1 cellular context compared by ENCODE assay signal in the genomic region with DNA sequence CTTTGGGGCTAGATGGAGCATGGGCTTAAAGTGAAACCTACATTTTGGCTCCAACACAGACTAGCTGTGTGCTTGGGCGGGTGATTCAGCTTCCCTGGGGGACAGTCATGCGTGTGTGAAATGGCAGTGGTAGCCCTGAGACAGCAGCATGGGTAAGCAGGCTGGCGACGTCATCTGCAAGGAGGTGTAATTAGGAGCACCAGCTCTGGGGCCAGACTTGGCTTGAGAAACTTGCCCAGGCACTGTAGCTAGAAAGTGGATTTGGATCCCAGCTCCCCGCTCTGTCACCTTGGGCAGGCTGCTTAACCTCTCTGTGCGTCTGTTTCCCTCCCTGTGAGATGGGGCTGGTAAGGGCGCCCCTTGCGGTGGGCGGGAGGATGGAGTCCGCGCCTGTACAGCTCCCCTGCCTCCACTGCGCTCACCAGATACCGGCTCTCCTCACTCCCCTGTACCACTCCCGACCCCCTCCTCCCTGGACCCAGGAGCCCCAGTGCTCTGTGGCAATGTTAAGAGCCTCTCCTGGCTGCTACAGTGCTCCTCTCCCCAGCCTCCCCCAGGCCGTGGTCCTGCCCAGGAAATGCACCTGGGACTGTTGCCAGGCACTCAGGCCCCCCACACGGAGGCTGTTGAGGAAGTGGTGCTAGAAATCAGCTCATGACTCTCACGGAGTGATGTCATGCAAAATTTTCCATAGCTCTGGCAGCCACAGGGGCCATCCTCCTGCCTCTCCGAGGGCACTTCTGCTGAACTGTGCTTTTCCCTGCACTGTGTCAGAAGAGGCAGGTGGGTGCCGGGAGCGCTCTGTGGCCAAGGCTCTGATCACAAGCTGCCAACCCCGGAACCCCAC.
A peak's percentile ranks its signal among the peaks of the same experiment; 100 is the strongest.
TF ChIP-seq lines count a peak whose summit lies in the region.

No MANE protein-coding gene starts in this region.

TF ChIP-seq in HepG2, 621 proteins besides CTCF, POLR2A, EP300 and RAD21 (continued from another document and continues in another):
- TF ChIP-seq, protein P1, sequence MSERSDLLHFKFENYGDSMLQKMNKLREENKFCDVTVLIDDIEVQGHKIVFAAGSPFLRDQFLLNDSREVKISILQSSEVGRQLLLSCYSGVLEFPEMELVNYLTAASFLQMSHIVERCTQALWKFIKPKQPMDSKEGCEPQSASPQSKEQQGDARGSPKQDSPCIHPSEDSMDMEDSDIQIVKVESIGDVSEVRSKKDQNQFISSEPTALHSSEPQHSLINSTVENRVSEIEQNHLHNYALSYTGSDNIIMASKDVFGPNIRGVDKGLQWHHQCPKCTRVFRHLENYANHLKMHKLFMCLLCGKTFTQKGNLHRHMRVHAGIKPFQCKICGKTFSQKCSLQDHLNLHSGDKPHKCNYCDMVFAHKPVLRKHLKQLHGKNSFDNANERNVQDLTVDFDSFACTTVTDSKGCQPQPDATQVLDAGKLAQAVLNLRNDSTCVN (CRISPR knock-in tag; IDR thresholded peaks at IDR 0.05; ENCODE audit: borderline replicate concordance) = no peak; the same call in 1 of the 2 replicates
- TF ChIP-seq, protein P2, sequence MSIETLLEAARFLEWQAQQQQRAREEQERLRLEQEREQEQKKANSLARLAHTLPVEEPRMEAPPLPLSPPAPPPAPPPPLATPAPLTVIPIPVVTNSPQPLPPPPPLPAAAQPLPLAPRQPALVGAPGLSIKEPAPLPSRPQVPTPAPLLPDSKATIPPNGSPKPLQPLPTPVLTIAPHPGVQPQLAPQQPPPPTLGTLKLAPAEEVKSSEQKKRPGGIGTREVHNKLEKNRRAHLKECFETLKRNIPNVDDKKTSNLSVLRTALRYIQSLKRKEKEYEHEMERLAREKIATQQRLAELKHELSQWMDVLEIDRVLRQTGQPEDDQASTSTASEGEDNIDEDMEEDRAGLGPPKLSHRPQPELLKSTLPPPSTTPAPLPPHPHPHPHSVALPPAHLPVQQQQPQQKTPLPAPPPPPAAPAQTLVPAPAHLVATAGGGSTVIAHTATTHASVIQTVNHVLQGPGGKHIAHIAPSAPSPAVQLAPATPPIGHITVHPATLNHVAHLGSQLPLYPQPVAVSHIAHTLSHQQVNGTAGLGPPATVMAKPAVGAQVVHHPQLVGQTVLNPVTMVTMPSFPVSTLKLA (IDR thresholded peaks at IDR 0.05) = no peak
- TF ChIP-seq, protein P3, sequence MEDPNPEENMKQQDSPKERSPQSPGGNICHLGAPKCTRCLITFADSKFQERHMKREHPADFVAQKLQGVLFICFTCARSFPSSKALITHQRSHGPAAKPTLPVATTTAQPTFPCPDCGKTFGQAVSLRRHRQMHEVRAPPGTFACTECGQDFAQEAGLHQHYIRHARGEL (CRISPR knock-in tag; IDR thresholded peaks at IDR 0.05) = no peak
- TF ChIP-seq, protein P4, sequence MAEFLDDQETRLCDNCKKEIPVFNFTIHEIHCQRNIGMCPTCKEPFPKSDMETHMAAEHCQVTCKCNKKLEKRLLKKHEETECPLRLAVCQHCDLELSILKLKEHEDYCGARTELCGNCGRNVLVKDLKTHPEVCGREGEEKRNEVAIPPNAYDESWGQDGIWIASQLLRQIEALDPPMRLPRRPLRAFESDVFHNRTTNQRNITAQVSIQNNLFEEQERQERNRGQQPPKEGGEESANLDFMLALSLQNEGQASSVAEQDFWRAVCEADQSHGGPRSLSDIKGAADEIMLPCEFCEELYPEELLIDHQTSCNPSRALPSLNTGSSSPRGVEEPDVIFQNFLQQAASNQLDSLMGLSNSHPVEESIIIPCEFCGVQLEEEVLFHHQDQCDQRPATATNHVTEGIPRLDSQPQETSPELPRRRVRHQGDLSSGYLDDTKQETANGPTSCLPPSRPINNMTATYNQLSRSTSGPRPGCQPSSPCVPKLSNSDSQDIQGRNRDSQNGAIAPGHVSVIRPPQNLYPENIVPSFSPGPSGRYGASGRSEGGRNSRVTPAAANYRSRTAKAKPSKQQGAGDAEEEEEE (CRISPR knock-in tag; IDR thresholded peaks at IDR 0.05; ENCODE audit: borderline replicate concordance) = no peak
- no peak for TF ChIP-seq ZNF12 (CRISPR knock-in tag; IDR thresholded peaks at IDR 0.05)
- TF ChIP-seq ZNF790 (CRISPR knock-in tag; IDR thresholded peaks at IDR 0.05; ENCODE audit: borderline replicate concordance) = no peak
- TF ChIP-seq, protein P5, sequence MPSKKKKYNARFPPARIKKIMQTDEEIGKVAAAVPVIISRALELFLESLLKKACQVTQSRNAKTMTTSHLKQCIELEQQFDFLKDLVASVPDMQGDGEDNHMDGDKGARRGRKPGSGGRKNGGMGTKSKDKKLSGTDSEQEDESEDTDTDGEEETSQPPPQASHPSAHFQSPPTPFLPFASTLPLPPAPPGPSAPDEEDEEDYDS (CRISPR knock-in tag; IDR thresholded peaks at IDR 0.05) = 0 out of 2 replicates have a peak, but pooled peaks have one; percentile 23
- TF ChIP-seq, protein P6, sequence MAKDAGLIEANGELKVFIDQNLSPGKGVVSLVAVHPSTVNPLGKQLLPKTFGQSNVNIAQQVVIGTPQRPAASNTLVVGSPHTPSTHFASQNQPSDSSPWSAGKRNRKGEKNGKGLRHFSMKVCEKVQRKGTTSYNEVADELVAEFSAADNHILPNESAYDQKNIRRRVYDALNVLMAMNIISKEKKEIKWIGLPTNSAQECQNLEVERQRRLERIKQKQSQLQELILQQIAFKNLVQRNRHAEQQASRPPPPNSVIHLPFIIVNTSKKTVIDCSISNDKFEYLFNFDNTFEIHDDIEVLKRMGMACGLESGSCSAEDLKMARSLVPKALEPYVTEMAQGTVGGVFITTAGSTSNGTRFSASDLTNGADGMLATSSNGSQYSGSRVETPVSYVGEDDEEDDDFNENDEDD (CRISPR knock-in tag; IDR thresholded peaks at IDR 0.05; ENCODE audit: borderline replicate concordance) = no peak
- TF ChIP-seq, protein P7, sequence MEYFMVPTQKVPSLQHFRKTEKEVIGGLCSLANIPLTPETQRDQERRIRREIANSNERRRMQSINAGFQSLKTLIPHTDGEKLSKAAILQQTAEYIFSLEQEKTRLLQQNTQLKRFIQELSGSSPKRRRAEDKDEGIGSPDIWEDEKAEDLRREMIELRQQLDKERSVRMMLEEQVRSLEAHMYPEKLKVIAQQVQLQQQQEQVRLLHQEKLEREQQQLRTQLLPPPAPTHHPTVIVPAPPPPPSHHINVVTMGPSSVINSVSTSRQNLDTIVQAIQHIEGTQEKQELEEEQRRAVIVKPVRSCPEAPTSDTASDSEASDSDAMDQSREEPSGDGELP (IDR thresholded peaks at IDR 0.05; ENCODE audit: borderline replicate concordance, low read depth) = no peak
- no peak for TF ChIP-seq ONECUT2 (CRISPR knock-in tag; IDR thresholded peaks at IDR 0.05)
- TF ChIP-seq, protein P8, sequence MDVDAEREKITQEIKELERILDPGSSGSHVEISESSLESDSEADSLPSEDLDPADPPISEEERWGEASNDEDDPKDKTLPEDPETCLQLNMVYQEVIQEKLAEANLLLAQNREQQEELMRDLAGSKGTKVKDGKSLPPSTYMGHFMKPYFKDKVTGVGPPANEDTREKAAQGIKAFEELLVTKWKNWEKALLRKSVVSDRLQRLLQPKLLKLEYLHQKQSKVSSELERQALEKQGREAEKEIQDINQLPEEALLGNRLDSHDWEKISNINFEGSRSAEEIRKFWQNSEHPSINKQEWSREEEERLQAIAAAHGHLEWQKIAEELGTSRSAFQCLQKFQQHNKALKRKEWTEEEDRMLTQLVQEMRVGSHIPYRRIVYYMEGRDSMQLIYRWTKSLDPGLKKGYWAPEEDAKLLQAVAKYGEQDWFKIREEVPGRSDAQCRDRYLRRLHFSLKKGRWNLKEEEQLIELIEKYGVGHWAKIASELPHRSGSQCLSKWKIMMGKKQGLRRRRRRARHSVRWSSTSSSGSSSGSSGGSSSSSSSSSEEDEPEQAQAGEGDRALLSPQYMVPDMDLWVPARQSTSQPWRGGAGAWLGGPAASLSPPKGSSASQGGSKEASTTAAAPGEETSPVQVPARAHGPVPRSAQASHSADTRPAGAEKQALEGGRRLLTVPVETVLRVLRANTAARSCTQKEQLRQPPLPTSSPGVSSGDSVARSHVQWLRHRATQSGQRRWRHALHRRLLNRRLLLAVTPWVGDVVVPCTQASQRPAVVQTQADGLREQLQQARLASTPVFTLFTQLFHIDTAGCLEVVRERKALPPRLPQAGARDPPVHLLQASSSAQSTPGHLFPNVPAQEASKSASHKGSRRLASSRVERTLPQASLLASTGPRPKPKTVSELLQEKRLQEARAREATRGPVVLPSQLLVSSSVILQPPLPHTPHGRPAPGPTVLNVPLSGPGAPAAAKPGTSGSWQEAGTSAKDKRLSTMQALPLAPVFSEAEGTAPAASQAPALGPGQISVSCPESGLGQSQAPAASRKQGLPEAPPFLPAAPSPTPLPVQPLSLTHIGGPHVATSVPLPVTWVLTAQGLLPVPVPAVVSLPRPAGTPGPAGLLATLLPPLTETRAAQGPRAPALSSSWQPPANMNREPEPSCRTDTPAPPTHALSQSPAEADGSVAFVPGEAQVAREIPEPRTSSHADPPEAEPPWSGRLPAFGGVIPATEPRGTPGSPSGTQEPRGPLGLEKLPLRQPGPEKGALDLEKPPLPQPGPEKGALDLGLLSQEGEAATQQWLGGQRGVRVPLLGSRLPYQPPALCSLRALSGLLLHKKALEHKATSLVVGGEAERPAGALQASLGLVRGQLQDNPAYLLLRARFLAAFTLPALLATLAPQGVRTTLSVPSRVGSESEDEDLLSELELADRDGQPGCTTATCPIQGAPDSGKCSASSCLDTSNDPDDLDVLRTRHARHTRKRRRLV (CRISPR knock-in tag; IDR thresholded peaks at IDR 0.05) = no peak
- TF ChIP-seq ZSCAN20 (CRISPR knock-in tag; IDR thresholded peaks at IDR 0.05; ENCODE audit: borderline replicate concordance) = no peak
- TF ChIP-seq MXI1 (IDR thresholded peaks at IDR 0.05; ENCODE audit: borderline replicate concordance, low read depth, low read length) = peak; percentile 21; the same call in 1 of the 3 replicates
- peak; percentile 37 for TF ChIP-seq SRSF1 (optimal IDR thresholded peaks at IDR 0.05; ENCODE audit: low read depth, low read length)
- TF ChIP-seq, protein P9, sequence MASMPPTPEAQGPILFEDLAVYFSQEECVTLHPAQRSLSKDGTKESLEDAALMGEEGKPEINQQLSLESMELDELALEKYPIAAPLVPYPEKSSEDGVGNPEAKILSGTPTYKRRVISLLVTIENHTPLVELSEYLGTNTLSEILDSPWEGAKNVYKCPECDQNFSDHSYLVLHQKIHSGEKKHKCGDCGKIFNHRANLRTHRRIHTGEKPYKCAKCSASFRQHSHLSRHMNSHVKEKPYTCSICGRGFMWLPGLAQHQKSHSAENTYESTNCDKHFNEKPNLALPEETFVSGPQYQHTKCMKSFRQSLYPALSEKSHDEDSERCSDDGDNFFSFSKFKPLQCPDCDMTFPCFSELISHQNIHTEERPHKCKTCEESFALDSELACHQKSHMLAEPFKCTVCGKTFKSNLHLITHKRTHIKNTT (CRISPR knock-in tag; IDR thresholded peaks at IDR 0.05) = no peak
- TF ChIP-seq, protein P10, sequence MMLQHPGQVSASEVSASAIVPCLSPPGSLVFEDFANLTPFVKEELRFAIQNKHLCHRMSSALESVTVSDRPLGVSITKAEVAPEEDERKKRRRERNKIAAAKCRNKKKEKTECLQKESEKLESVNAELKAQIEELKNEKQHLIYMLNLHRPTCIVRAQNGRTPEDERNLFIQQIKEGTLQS (CRISPR knock-in tag; IDR thresholded peaks at IDR 0.05) = peak; percentile 81; the same call in 1 of the 2 replicates
- no peak for TF ChIP-seq ZNF557 (CRISPR knock-in tag; IDR thresholded peaks at IDR 0.05)
- no peak for TF ChIP-seq HNF4A (CRISPR knock-in tag; IDR thresholded peaks at IDR 0.05)
- 0 out of 2 replicates have a peak, but pooled peaks have one; percentile 23 for TF ChIP-seq RXRB (CRISPR knock-in tag; IDR thresholded peaks at IDR 0.05; ENCODE audit: borderline replicate concordance)
- TF ChIP-seq, protein P11, sequence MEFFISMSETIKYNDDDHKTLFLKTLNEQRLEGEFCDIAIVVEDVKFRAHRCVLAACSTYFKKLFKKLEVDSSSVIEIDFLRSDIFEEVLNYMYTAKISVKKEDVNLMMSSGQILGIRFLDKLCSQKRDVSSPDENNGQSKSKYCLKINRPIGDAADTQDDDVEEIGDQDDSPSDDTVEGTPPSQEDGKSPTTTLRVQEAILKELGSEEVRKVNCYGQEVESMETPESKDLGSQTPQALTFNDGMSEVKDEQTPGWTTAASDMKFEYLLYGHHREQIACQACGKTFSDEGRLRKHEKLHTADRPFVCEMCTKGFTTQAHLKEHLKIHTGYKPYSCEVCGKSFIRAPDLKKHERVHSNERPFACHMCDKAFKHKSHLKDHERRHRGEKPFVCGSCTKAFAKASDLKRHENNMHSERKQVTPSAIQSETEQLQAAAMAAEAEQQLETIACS (CRISPR knock-in tag; IDR thresholded peaks at IDR 0.05) = no peak
- peak; percentile 67 for TF ChIP-seq SAP130 (CRISPR knock-in tag; IDR thresholded peaks at IDR 0.05; ENCODE audit: low read depth)
- 0 out of 2 replicates have a peak, but pooled peaks have one; percentile 18 for TF ChIP-seq RBFOX2 (IDR thresholded peaks at IDR 0.05; ENCODE audit: low read depth, low read length)
- no peak for TF ChIP-seq HMG20B (CRISPR knock-in tag; conservative IDR thresholded peaks at IDR 0.05)
- no peak for TF ChIP-seq SCMH1 (CRISPR knock-in tag; IDR thresholded peaks at IDR 0.05; ENCODE audit: borderline replicate concordance)
- TF ChIP-seq SALL2 (CRISPR knock-in tag; IDR thresholded peaks at IDR 0.05) = peak; percentile 72; the same call in 1 of the 2 replicates
- TF ChIP-seq GABPB1 (CRISPR knock-in tag; IDR thresholded peaks at IDR 0.05) = peak; percentile 43
- no peak for TF ChIP-seq ZNF224 (CRISPR knock-in tag; IDR thresholded peaks at IDR 0.05)
- peak; percentile 48; the same call in 1 of the 2 replicates for TF ChIP-seq DR1 (CRISPR knock-in tag; IDR thresholded peaks at IDR 0.05)
- TF ChIP-seq TEAD3 (CRISPR knock-in tag; optimal IDR thresholded peaks at IDR 0.05; ENCODE audit: borderline replicate concordance) = peak; percentile 44
- TF ChIP-seq ZNF614 (CRISPR knock-in tag; IDR thresholded peaks at IDR 0.05; ENCODE audit: borderline replicate concordance) = peak; percentile 54; the same call in 1 of the 2 replicates
- TF ChIP-seq HOXA5 (CRISPR knock-in tag; IDR thresholded peaks at IDR 0.05) = no peak
- no peak for TF ChIP-seq ZNF777 (CRISPR knock-in tag; IDR thresholded peaks at IDR 0.05)
- TF ChIP-seq ZNF264 (CRISPR knock-in tag; IDR thresholded peaks at IDR 0.05) = no peak
- no peak for TF ChIP-seq FOXP1 (IDR thresholded peaks at IDR 0.05)
- 0 out of 2 replicates have a peak, but pooled peaks have one; percentile 7 for TF ChIP-seq FOXP1 (CRISPR knock-in tag; IDR thresholded peaks at IDR 0.05)
- peak; percentile 83 for TF ChIP-seq RBM22 (optimal IDR thresholded peaks at IDR 0.05; ENCODE audit: low read length)
- TF ChIP-seq FOXC1 (CRISPR knock-in tag; IDR thresholded peaks at IDR 0.05; ENCODE audit: borderline replicate concordance) = 0 out of 2 replicates have a peak, but pooled peaks have one; percentile 29
- no peak for TF ChIP-seq ELF4 (CRISPR knock-in tag; IDR thresholded peaks at IDR 0.05; ENCODE audit: borderline replicate concordance)
- TF ChIP-seq, protein P12, sequence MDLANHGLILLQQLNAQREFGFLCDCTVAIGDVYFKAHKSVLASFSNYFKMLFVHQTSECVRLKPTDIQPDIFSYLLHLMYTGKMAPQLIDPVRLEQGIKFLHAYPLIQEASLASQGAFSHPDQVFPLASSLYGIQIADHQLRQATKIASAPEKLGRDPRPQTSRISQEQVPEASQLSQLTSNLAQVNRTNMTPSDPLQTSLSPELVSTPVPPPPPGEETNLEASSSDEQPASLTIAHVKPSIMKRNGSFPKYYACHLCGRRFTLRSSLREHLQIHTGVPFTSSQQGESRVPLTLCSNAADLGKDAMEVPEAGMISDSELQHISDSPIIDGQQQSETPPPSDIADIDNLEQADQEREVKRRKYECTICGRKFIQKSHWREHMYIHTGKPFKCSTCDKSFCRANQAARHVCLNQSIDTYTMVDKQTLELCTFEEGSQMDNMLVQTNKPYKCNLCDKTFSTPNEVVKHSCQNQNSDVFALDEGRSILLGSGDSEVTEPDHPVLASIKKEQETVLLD (CRISPR knock-in tag; IDR thresholded peaks at IDR 0.05; ENCODE audit: low read depth) = no peak
- no peak for TF ChIP-seq ZNF674 (CRISPR knock-in tag; IDR thresholded peaks at IDR 0.05; ENCODE audit: low read depth)
- no peak for TF ChIP-seq ZSCAN31 (CRISPR knock-in tag; IDR thresholded peaks at IDR 0.05; ENCODE audit: low read depth)
- TF ChIP-seq ZNF296 (CRISPR knock-in tag; conservative IDR thresholded peaks at IDR 0.05) = no peak
- no peak for TF ChIP-seq ZNF816 (CRISPR knock-in tag; IDR thresholded peaks at IDR 0.05; ENCODE audit: borderline replicate concordance)
